In the genomic region with DNA sequence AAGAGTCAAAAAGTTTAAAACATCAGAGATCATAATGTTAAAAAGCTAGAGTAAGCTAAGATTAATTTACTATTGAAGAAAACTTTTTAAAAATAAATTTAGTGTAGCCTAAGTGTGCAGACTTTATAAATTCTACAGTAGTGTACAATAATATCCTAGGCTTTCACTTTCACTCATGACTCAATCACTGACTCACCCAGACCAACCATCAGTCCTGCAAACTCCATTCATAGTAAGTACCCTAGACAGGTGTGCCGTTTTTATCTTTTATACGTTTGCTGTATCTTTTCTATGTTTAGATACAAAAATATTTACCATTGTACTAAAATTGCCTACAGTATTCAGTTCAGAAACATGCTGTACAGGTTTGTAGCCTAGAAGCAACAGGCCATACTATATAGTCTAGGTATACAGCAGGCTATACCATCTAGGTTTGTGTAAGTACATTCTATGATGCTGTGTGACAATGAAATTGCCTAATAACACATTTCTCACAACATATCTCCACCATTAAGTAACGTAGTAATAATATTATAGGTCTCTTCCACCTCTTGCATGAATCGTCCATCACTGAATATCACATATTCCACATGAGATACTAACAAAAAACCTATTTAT, we compare ENCODE assay signal across 12 cellular contexts. TPM values are rescaled to one million over a fixed set of nuclear protein-coding genes. Genes with fewer than 3 reads are reported as not detected.
DNase-seq lines count a peak whose midpoint lies in the region; ATAC-seq and TF ChIP-seq lines count a peak whose summit lies in the region.
"Had no signal": no experiment of that assay in that cellular context is flagged by ENCODE, and none has a peak within 500 bp of the region (broad histone marks: within the 10 kb centered on the region; RNA-seq: fewer than 3 reads in every experiment).

No MANE protein-coding gene starts in this region.

- no peak for TF ChIP-seq POLR2A in breast epithelium (IDR thresholded peaks at IDR 0.05)

- BruUV-seq in MCF 10A (replicated peaks; lab: Mats Ljungman, UMichigan) (no TSS peak), OCI-LY7 (replicated peaks; lab: Mats Ljungman, UMichigan) (no TSS peak)

- H3K4me3 ChIP-seq in breast epithelium, result no peak overlapping the region
- no peak overlapping the region for H3K4me3 ChIP-seq in choroid plexus epithelial cell (ENCODE audit: low read depth, low read length)
- no peak overlapping the region for H3K4me3 ChIP-seq in OCI-LY7 (ENCODE audit: low read depth, low read length, poor library complexity, severe bottlenecking)
- H3K4me3 ChIP-seq: vagina had no signal

- no peaks in the 10 kb centered on the region for H3K79me2 ChIP-seq in OCI-LY7 (ENCODE audit: insufficient read depth, low read depth, low read length)

- H2AFZ ChIP-seq in OCI-LY7 (ENCODE audit: low read length), result no peak overlapping the region

- H3K9me3 ChIP-seq in breast epithelium (no peaks in the 10 kb centered on the region), OCI-LY7 (ENCODE audit: low read length) (no peaks in the 10 kb centered on the region)
- H3K9me3 ChIP-seq: vagina had no signal

- no peaks in the 10 kb centered on the region for H3K27me3 ChIP-seq in breast epithelium
- H3K27me3 ChIP-seq: vagina had no signal

- ATAC-seq in HG03575 (IDR thresholded peaks at IDR 0.05; ENCODE audit: extremely low read depth, insufficient number of reproducible peaks, low FRiP score, unreplicated experiment), result peak; percentile 54

- H3K4me1 Mint-ChIP-seq in MCF 10A (ENCODE audit: insufficient read depth, unreplicated experiment), result peaks cover 21% of the 10 kb centered on the region

- H3K36me3 ChIP-seq in breast epithelium (no peaks in the 10 kb centered on the region), OCI-LY7 (ENCODE audit: insufficient read depth, low read length) (no peaks in the 10 kb centered on the region)
- H3K36me3 ChIP-seq: vagina had no signal

- POLR2A ChIA-PET in MCF 10A (lab: Yijun Ruan, JAX), result interaction anchor here (0.6 to 3.4 kb wide), 6 partner anchors 13 to 138 kb away, joined by 3 to 26 read pairs (median 4); a partner anchor contains a TSS
- POLR2A ChIA-PET in OCI-LY7 (lab: Charles Lee), result interaction anchor here (0.6 to 0.7 kb wide), 3 partner anchors 84 to 359 kb away, joined by 3 to 4 read pairs (median 4); no protein-coding TSS in a partner anchor
- POLR2A ChIA-PET in GM10248 (lab: Yijun Ruan, JAX), result no interaction called here

- CTCF ChIA-PET in MCF 10A (lab: Yijun Ruan, JAX) (no interaction called here), OCI-LY7 (lab: Charles Lee; ENCODE audit: unreplicated experiment) (no interaction called here), GM10248 (lab: Yijun Ruan, JAX) (interaction anchor here (0.7 to 1.7 kb wide), 3 partner anchors 10 to 116 kb away, joined by 3 to 4 read pairs (median 3); no protein-coding TSS in a partner anchor)

- H4K20me1 ChIP-seq in OCI-LY7 (ENCODE audit: insufficient read depth, low read length), result 0 out of 2 replicates have a peak, but pooled peaks cover 4% of the 10 kb centered on the region

- intact Hi-C loops in MCF 10A (cut with micrococcal nuclease), result no loop called here
- intact Hi-C loops in breast epithelium (cut with DNase I; ENCODE audit: low total_unique reads), result no loop called here
- intact Hi-C loops in OCI-LY7 (cut with micrococcal nuclease; ENCODE audit: unreplicated experiment), result no loop called here

- no peaks in the 10 kb centered on the region for H3K9me3 Mint-ChIP-seq in MCF 10A (ENCODE audit: unreplicated experiment)
- H3K9me3 Mint-ChIP-seq: dendritic cell treated with granulocyte-macrophage colony-stimulating factor and Interleukin-4, amounts not matched to agents 40 ng/mL and 50 ng/mL, for 4 days had no signal

- peak; percentile 66 for DNase-seq in MCF 10A (ENCODE audit: unreplicated experiment)
- no peak for DNase-seq in breast epithelium (ENCODE audit: low spot score in 2 of 2)
- DNase-seq in choroid plexus epithelial cell (ENCODE audit: low read depth), result peak; percentile 46
- DNase-seq in OCI-LY7 (ENCODE audit: low spot score), result no peak
- DNase-seq in GM10248 (ENCODE audit: extremely low spot score), result no peak
- DNase-seq in cerebellar nuclear complex (lab: John Stamatoyannopoulos, UW), result no peak
- DNase-seq in NK-92 (lab: John Stamatoyannopoulos, UW; ENCODE audit: unreplicated experiment), result no peak
- DNase-seq: activated CD8-positive, alpha-beta memory T cell treated with anti-CD3 and anti-CD28 coated beads for 24 hours; stimulated activated CD4-positive, alpha-beta T cell treated with anti-CD3 and anti-CD28 coated beads, Interleukin-2, amount 100 ng/mL, for 48 hours had no signal

- no peaks in the 10 kb centered on the region for H3K4me1 ChIP-seq in breast epithelium
- H3K4me1 ChIP-seq in OCI-LY7 (ENCODE audit: insufficient read depth, low read length, poor library complexity, severe bottlenecking), result no peaks in the 10 kb centered on the region
- H3K4me1 ChIP-seq: vagina had no signal

- H3K27ac Mint-ChIP-seq in MCF 10A (ENCODE audit: low read depth, unreplicated experiment), result no peak overlapping the region
- H3K27ac Mint-ChIP-seq: dendritic cell treated with granulocyte-macrophage colony-stimulating factor and Interleukin-4, amounts not matched to agents 40 ng/mL and 50 ng/mL, for 4 days had no signal

- no peaks in the 10 kb centered on the region for H3K27me3 Mint-ChIP-seq in MCF 10A (ENCODE audit: insufficient read depth, unreplicated experiment)
- H3K27me3 Mint-ChIP-seq: dendritic cell treated with granulocyte-macrophage colony-stimulating factor and Interleukin-4, amounts not matched to agents 40 ng/mL and 50 ng/mL, for 4 days had no signal

- no peaks in the 10 kb centered on the region for H3K9me2 ChIP-seq in OCI-LY7 (ENCODE audit: insufficient read depth, low read length)

- H3K4me3 Mint-ChIP-seq in MCF 10A (ENCODE audit: unreplicated experiment), result no peak overlapping the region
- H3K4me3 Mint-ChIP-seq: dendritic cell treated with granulocyte-macrophage colony-stimulating factor and Interleukin-4, amounts not matched to agents 40 ng/mL and 50 ng/mL, for 4 days had no signal

- H3K27ac ChIP-seq in breast epithelium (no peak overlapping the region), OCI-LY7 (ENCODE audit: low read depth, low read length, poor library complexity, severe bottlenecking) (no peak overlapping the region)
- H3K27ac ChIP-seq: vagina had no signal

- no peak overlapping the region for H3K4me2 ChIP-seq in OCI-LY7 (ENCODE audit: low read length)

- H3K36me3 Mint-ChIP-seq in MCF 10A (ENCODE audit: insufficient read depth, unreplicated experiment), result no peaks in the 10 kb centered on the region

- TF ChIP-seq CTCF in MCF 10A (IDR thresholded peaks at IDR 0.05; ENCODE audit: unreplicated experiment), result no peak
- TF ChIP-seq CTCF in breast epithelium (IDR thresholded peaks at IDR 0.05), result no peak
- no peak for TF ChIP-seq CTCF in choroid plexus epithelial cell (conservative IDR thresholded peaks at IDR 0.05; ENCODE audit: low read depth, low read length)
- TF ChIP-seq CTCF in OCI-LY7 (conservative IDR thresholded peaks at IDR 0.05; ENCODE audit: low read length), result no peak
- TF ChIP-seq CTCF in GM10248 (IDR thresholded peaks at IDR 0.05; ENCODE audit: control extremely low read depth, extremely low read depth, low read depth, missing control alignments), result no peak

RNA-seq across cellular contexts. Expression of a gene that starts 59.2 kb away (rescaled TPM):
- 5.7 and 6.9 TPM in 2 replicates for total RNA-seq in MCF 10A (2022)
- 10 to 100 TPM; 22.0 to 30.3 (median 27.2) TPM for total RNA-seq in breast epithelium
- 4.8 and 5.1 TPM in 2 replicates for total RNA-seq in OCI-LY7 (2014; rRNA removed; shearing (Covaris generic))
- 10.2 and 10.6 TPM in 2 replicates for total RNA-seq in OCI-LY7 (2022)

Comparison
In these comparisons a context has a peak if more than half of its experiments do, and no peak if none do; other contexts are left out.
1. DNase-seq: peak in MCF 10A (single experiment) and choroid plexus epithelial cell (single experiment); none in breast epithelium (0 of 2), OCI-LY7 (single experiment), GM10248 (single experiment), cerebellar nuclear complex (0 of 2) and NK-92 (single experiment).